In genomic region chr3:128078875-128079274, GRCh38 we compare ENCODE assay signal across 24 cellular contexts. TPM values are rescaled to one million over a fixed set of nuclear protein-coding genes. Genes with fewer than 3 reads are reported as not detected.
DNase-seq lines count a peak whose midpoint lies in the region; ATAC-seq and TF ChIP-seq lines count a peak whose summit lies in the region.
"Had no signal": no experiment of that assay in that cellular context is flagged by ENCODE, and none has a peak within 500 bp of the region (broad histone marks: within the 10 kb centered on the region; RNA-seq: fewer than 3 reads in every experiment).

No MANE protein-coding gene starts in this region.

- no peak overlapping the region for H2AK5ac ChIP-seq in H9 (ENCODE audit: insufficient read length, low read length)

- H3K4me2 ChIP-seq in fibroblast of lung (ENCODE audit: extremely low read depth, insufficient read depth, low read length) (no peak overlapping the region), H9 (ENCODE audit: insufficient read depth, insufficient read length, low read length) (no peak overlapping the region)
- H3K4me2 ChIP-seq: GM23338, PC-9 had no signal

- H3K27me3 ChIP-seq in right atrium auricular region = no peaks in the 10 kb centered on the region
- H3K27me3 ChIP-seq in fibroblast of lung (ENCODE audit: control insufficient read depth, insufficient read depth, low read length) = no peaks in the 10 kb centered on the region
- no peaks in the 10 kb centered on the region for H3K27me3 ChIP-seq in naive thymus-derived CD4-positive, alpha-beta T cell (ENCODE audit: control insufficient read depth in 2 of 2, insufficient read depth in 2 of 2, low read length in 2 of 2)
- H3K27me3 ChIP-seq in H9 (ENCODE audit: insufficient read depth, low read length) = no peaks in the 10 kb centered on the region
- H3K27me3 ChIP-seq: MG63 had no signal

- H3K27ac ChIP-seq in right atrium auricular region = peak overlapping the region; percentile 67 to 83
- H3K27ac ChIP-seq in SK-N-MC = peak overlapping the region; percentile 65
- H3K27ac ChIP-seq in fibroblast of lung (ENCODE audit: insufficient read depth, low read length) = peak overlapping the region; percentile 67
- no peak overlapping the region for H3K27ac ChIP-seq in naive thymus-derived CD4-positive, alpha-beta T cell (ENCODE audit: low read depth, low read length)
- H3K27ac ChIP-seq in H9 (ENCODE audit: insufficient read length, low read depth, low read length) = no peak overlapping the region
- H3K27ac ChIP-seq: PC-9 had no signal

- H3K56ac ChIP-seq in H9 (ENCODE audit: insufficient read length, low read depth, low read length) = no peak overlapping the region

- intact Hi-C loops in Right ventricle myocardium inferior (cut with DNase I) = loop anchor here (5.0 kb wide), 1 partner anchor 528 kb away; no protein-coding TSS in a partner anchor
- intact Hi-C loops in naive thymus-derived CD4-positive, alpha-beta T cell (cut with micrococcal nuclease) = loop anchor here in 1 of 2 donors (5.0 kb wide), 1 partner anchor 413 kb away; the partner anchor contains the start of gene GATA2

- H2BK120ac ChIP-seq in H9 (ENCODE audit: low read depth, low read length, poor library complexity, severe bottlenecking) = no peak overlapping the region

- no peak overlapping the region for H3K14ac ChIP-seq in H9 (ENCODE audit: insufficient read depth, low read length)

- POLR2A ChIA-PET in naive thymus-derived CD4-positive, alpha-beta T cell (lab: Charles Lee) = interaction anchor here (0.8 kb wide), 1 partner anchor 23 kb away, joined by 3 read pairs; no protein-coding TSS in a partner anchor

- H3K9ac ChIP-seq in SK-N-MC (ENCODE audit: insufficient read length) (no peak overlapping the region), fibroblast of lung (ENCODE audit: insufficient read depth, low read length) (no peak overlapping the region), H9 (ENCODE audit: extremely low read depth, insufficient read length, low read length) (no peak overlapping the region)

- no peak overlapping the region for H3T11ph ChIP-seq in H9 (ENCODE audit: low read length)

- H2AFZ ChIP-seq in fibroblast of lung (ENCODE audit: low read length) (no peak overlapping the region), H9 (ENCODE audit: low read length) (no peak overlapping the region)
- H2AFZ ChIP-seq: GM23338, PC-9 had no signal

- no peak for ATAC-seq in Right ventricle myocardium inferior
- no peak for ATAC-seq in naive thymus-derived CD4-positive, alpha-beta T cell
- ATAC-seq: GM23338 had no signal

- H3K4me1 ChIP-seq in right atrium auricular region (peaks cover 0 to 83% of the 10 kb centered on the region in 2 donors), fibroblast of lung (ENCODE audit: control insufficient read depth, extremely low read depth, insufficient read depth, low read length) (peaks cover 49% of the 10 kb centered on the region), H9 (ENCODE audit: insufficient read depth, low read length) (peaks cover 6% of the 10 kb centered on the region; the same call in 1 of the 2 replicates)
- peaks cover 0 to 9% of the 10 kb centered on the region in 2 donors for H3K4me1 ChIP-seq in naive thymus-derived CD4-positive, alpha-beta T cell (ENCODE audit: control insufficient read depth in 2 of 2, insufficient read depth in 2 of 2, low read length in 2 of 2)
- H3K4me1 ChIP-seq: HAP-1 had no signal

- H2BK15ac ChIP-seq in H9 (ENCODE audit: low read depth, low read length) = no peak overlapping the region

- H3K79me2 ChIP-seq in fibroblast of lung (ENCODE audit: control insufficient read depth, insufficient read depth, low read length) (no peaks in the 10 kb centered on the region), H9 (ENCODE audit: insufficient read depth, low read length) (no peaks in the 10 kb centered on the region)

- H3K23me2 ChIP-seq in H9 (ENCODE audit: insufficient read length, low read depth, low read length, poor library complexity, severe bottlenecking) = peaks cover 12% of the 10 kb centered on the region

- no peak overlapping the region for H2BK5ac ChIP-seq in H9 (ENCODE audit: insufficient read length, low read length)

- peaks cover 6 to 57% (median 38%) of the 10 kb centered on the region in 5 donors for H3K36me3 Mint-ChIP-seq in naive thymus-derived CD4-positive, alpha-beta T cell
- peaks cover 23 to 55% (median 53%) of the 10 kb centered on the region in 3 experiments; a peak in 6 of 7 replicates for H3K36me3 Mint-ChIP-seq in H9 (ENCODE audit: insufficient read depth in 1 of 3, low read depth in 3 of 3)
- peaks cover 21% of the 10 kb centered on the region for H3K36me3 Mint-ChIP-seq in T-helper 2 cell treated with Interferon-gamma antibody and Interleukin-4, amounts not matched to agents 5 μg/mL and 100 μg/mL, for 36 hours (ENCODE audit: low read depth)

- WGBS in H9 (ENCODE audit: extremely low coverage, insufficient read length, low lambda C conversion rate) = no CpG with 5 or more reads among the region's 8 CpGs

- H2BK20ac ChIP-seq in H9 (ENCODE audit: low read depth, low read length, poor library complexity, severe bottlenecking) = no peak overlapping the region

- H3K23ac ChIP-seq in H9 (ENCODE audit: insufficient read length, low read depth, low read length) = no peak overlapping the region

- no peak overlapping the region for H3K4ac ChIP-seq in H9 (ENCODE audit: low read depth, low read length)

- CTCF ChIA-PET in naive thymus-derived CD4-positive, alpha-beta T cell (lab: Charles Lee) = no interaction called here

- H3K79me1 ChIP-seq in H9 (ENCODE audit: insufficient read depth, low read depth, low read length, poor library complexity, severe bottlenecking) = no peaks in the 10 kb centered on the region

- H3K4me3 ChIP-seq in right atrium auricular region (no peak overlapping the region), SK-N-MC (peak overlapping the region; percentile 10; the same call in 1 of the 2 replicates), fibroblast of lung (replicated peaks in 1 of 4; ENCODE audit: control extremely low read depth in 1 of 4, insufficient read depth in 1 of 4, low read depth in 3 of 4, low read length in 4 of 4) (no peak overlapping the region)
- H3K4me3 ChIP-seq in naive thymus-derived CD4-positive, alpha-beta T cell (ENCODE audit: low read length) = no peak overlapping the region
- H3K4me3 ChIP-seq: GM23338, HAP-1, MG63, PC-9 had no signal

- H3K9me3 ChIP-seq in right atrium auricular region = no peaks in the 10 kb centered on the region
- no peaks in the 10 kb centered on the region for H3K9me3 ChIP-seq in SK-N-MC (ENCODE audit: low read depth, low read length)
- H3K9me3 ChIP-seq in fibroblast of lung (ENCODE audit: control insufficient read depth, insufficient read depth, low read depth, low read length) = no peaks in the 10 kb centered on the region
- H3K9me3 ChIP-seq in naive thymus-derived CD4-positive, alpha-beta T cell (ENCODE audit: control insufficient read depth in 2 of 3, low read length in 3 of 3) = no peaks in the 10 kb centered on the region
- H3K9me3 ChIP-seq in H9 (ENCODE audit: control insufficient read depth, low read depth, low read length) = no peaks in the 10 kb centered on the region
- H3K9me3 ChIP-seq: HAP-1, MG63 had no signal

- no peak overlapping the region for H3K27ac Mint-ChIP-seq in naive thymus-derived CD4-positive, alpha-beta T cell
- no peak overlapping the region for H3K27ac Mint-ChIP-seq in H9
- no peak overlapping the region for H3K27ac Mint-ChIP-seq in T-helper 2 cell treated with Interferon-gamma antibody and Interleukin-4, amounts not matched to agents 5 μg/mL and 100 μg/mL, for 36 hours
- H3K27ac Mint-ChIP-seq: GM23338 had no signal

- peak overlapping the region in 1 of 10 donors; percentile 41 for H3K4me3 Mint-ChIP-seq in naive thymus-derived CD4-positive, alpha-beta T cell
- no peak overlapping the region for H3K4me3 Mint-ChIP-seq in H9
- H3K4me3 Mint-ChIP-seq in T-helper 2 cell treated with Interferon-gamma antibody and Interleukin-4, amounts not matched to agents 5 μg/mL and 100 μg/mL, for 36 hours = no peak overlapping the region
- H3K4me3 Mint-ChIP-seq: GM23338 had no signal

- H3K27me3 Mint-ChIP-seq in naive thymus-derived CD4-positive, alpha-beta T cell = peaks cover 0 to 2% (median 0%) of the 10 kb centered on the region in 5 donors
- peaks cover 13% of the 10 kb centered on the region for H3K27me3 Mint-ChIP-seq in H9 (ENCODE audit: low read depth)
- no peaks in the 10 kb centered on the region for H3K27me3 Mint-ChIP-seq in T-helper 2 cell treated with Interferon-gamma antibody and Interleukin-4, amounts not matched to agents 5 μg/mL and 100 μg/mL, for 36 hours (ENCODE audit: low read depth)
- H3K27me3 Mint-ChIP-seq: CD4-positive, alpha-beta memory T cell had no signal

- no peak overlapping the region for H4K8ac ChIP-seq in H9 (replicated peaks; ENCODE audit: insufficient read length, low read depth, low read length)

- H4K20me1 ChIP-seq in fibroblast of lung (ENCODE audit: control insufficient read depth, extremely low read depth, insufficient read depth, low read length) (no peaks in the 10 kb centered on the region), H9 (ENCODE audit: control insufficient read depth, insufficient read depth, insufficient read length) (no peaks in the 10 kb centered on the region)

- no peak for TF ChIP-seq CTCF in right atrium auricular region (IDR thresholded peaks at IDR 0.05)
- no peak for TF ChIP-seq CTCF in fibroblast of lung (conservative IDR thresholded peaks at IDR 0.05 in 1 of 2, IDR thresholded peaks at IDR 0.05 in 1 of 2; ENCODE audit: low read depth in 1 of 2, low read length in 2 of 2)
- TF ChIP-seq CTCF in H9 (conservative IDR thresholded peaks at IDR 0.05) = no peak

- H3K9me3 Mint-ChIP-seq in naive thymus-derived CD4-positive, alpha-beta T cell = no peaks in the 10 kb centered on the region
- H3K9me3 Mint-ChIP-seq in H9 = no peaks in the 10 kb centered on the region
- no peaks in the 10 kb centered on the region for H3K9me3 Mint-ChIP-seq in T-helper 2 cell treated with Interferon-gamma antibody and Interleukin-4, amounts not matched to agents 5 μg/mL and 100 μg/mL, for 36 hours
- H3K9me3 Mint-ChIP-seq: CD4-positive, alpha-beta memory T cell; GM23338 had no signal

- no peak overlapping the region for H4K91ac ChIP-seq in H9 (ENCODE audit: insufficient read length, low read depth, low read length)

- H4K5ac ChIP-seq in H9 (ENCODE audit: insufficient read length, low read depth, low read length) = no peak overlapping the region

- H3K18ac ChIP-seq in H9 (ENCODE audit: insufficient read length, low read depth, low read length) = no peak overlapping the region

- peaks cover 5% of the 10 kb centered on the region for H3K36me3 ChIP-seq in right atrium auricular region
- H3K36me3 ChIP-seq in SK-N-MC (ENCODE audit: insufficient read depth, low read length) = peaks cover 65% of the 10 kb centered on the region
- H3K36me3 ChIP-seq in fibroblast of lung (ENCODE audit: control insufficient read depth, insufficient read depth, low read length) = peaks cover 6% of the 10 kb centered on the region
- H3K36me3 ChIP-seq in naive thymus-derived CD4-positive, alpha-beta T cell (ENCODE audit: control insufficient read depth in 2 of 3, insufficient read depth in 3 of 3, low read length in 3 of 3) = peaks cover 0 to 45% (median 11%) of the 10 kb centered on the region in 3 experiments

- no peak overlapping the region for H2BK12ac ChIP-seq in H9 (ENCODE audit: insufficient read length, low read depth, low read length)

- peaks cover 0 to 12% (median 7%) of the 10 kb centered on the region in 7 donors for H3K4me1 Mint-ChIP-seq in naive thymus-derived CD4-positive, alpha-beta T cell
- peaks cover 11 to 15% of the 10 kb centered on the region in 2 experiments for H3K4me1 Mint-ChIP-seq in H9
- H3K4me1 Mint-ChIP-seq in T-helper 2 cell treated with Interferon-gamma antibody and Interleukin-4, amounts not matched to agents 5 μg/mL and 100 μg/mL, for 36 hours (ENCODE audit: low read depth) = peaks cover 2% of the 10 kb centered on the region

- DNase-seq in right atrium auricular region (ENCODE audit: low spot score) (peak; percentile 56), Right ventricle myocardium inferior (ENCODE audit: missing footprints) (no peak), SK-N-MC (ENCODE audit: low read depth, low spot score) (no peak), fibroblast of lung (ENCODE audit: low read depth in 2 of 2) (no peak), H9 (no peak)
- DNase-seq in naive thymus-derived CD4-positive, alpha-beta T cell = no peak
- no peak for DNase-seq in T-helper 2 cell treated with Interferon-gamma antibody and Interleukin-4, amounts not matched to agents 5 μg/mL and 100 μg/mL, for 36 hours (ENCODE audit: low spot score)
- DNase-seq: C1 segment of cervical spinal cord; CD4-positive, alpha-beta memory T cell; COR-L47; DMS53; MG63; NCI-H1105 treated with DMSO at 0.1 percent for 48 hours; NCI-H146; NCI-H1930; NCI-H2107; NCI-H446 treated with DMSO at 0.1 percent for 48 hours; NCI-H526; NCI-H82; NK-92 treated with Interleukin-12 subunit alpha and Interleukin-12 subunit beta, amount 100 ng/mL, for 24 hours; PC-9; SHP77 had no signal

RNA-seq across cellular contexts. Expression of gene SEC61A1, which starts 26.6 kb away (rescaled TPM):
- total RNA-seq in right atrium auricular region = 100 to 1,000 TPM in 1 of 2 donors, 10 to 100 TPM in 1; 74.5 to 109 TPM
- total RNA-seq in Right ventricle myocardium inferior = 57.5 TPM
- 228 and 398 TPM in 2 replicates for total RNA-seq in fibroblast of lung
- 509 and 525 TPM in 2 replicates for polyA plus RNA-seq in fibroblast of lung
- polyA plus RNA-seq in fibroblast of lung (2012) = 366 and 412 TPM in 2 replicates
- 711 and 936 TPM in 2 replicates for polyA minus RNA-seq in fibroblast of lung (ENCODE audit: low replicate concordance)
- total RNA-seq in naive thymus-derived CD4-positive, alpha-beta T cell = 100 to 1,000 TPM; 110 to 219 (median 132) TPM
- 100 to 1,000 TPM in 1 of 2 donors, 10 to 100 TPM in 1; 94.8 to 117 TPM for polyA plus RNA-seq in naive thymus-derived CD4-positive, alpha-beta T cell
- total RNA-seq in H9 (2021) = 138 and 146 TPM in 2 replicates

RNA-seq across cellular contexts. Expression of gene RUVBL1, which starts 44.7 kb away (rescaled TPM):
- total RNA-seq in right atrium auricular region (10 to 100 TPM; 20.9 to 31.0 TPM), Right ventricle myocardium inferior (21.4 TPM), fibroblast of lung (59.1 and 67.2 TPM in 2 replicates), H9 (2021) (99.6 and 99.7 TPM in 2 replicates)
- polyA plus RNA-seq in fibroblast of lung = 52.3 and 81.0 TPM in 2 replicates
- polyA plus RNA-seq in fibroblast of lung (2012) = 42.8 and 74.7 TPM in 2 replicates
- 77.8 and 102 TPM in 2 replicates for polyA minus RNA-seq in fibroblast of lung (ENCODE audit: low replicate concordance)
- 10 to 100 TPM; 16.8 to 59.3 (median 22.5) TPM for total RNA-seq in naive thymus-derived CD4-positive, alpha-beta T cell
- 10 to 100 TPM; 54.8 to 73.7 TPM for polyA plus RNA-seq in naive thymus-derived CD4-positive, alpha-beta T cell

Comparison
In these comparisons a context has a peak if more than half of its experiments do, and no peak if none do; other contexts are left out.
1. H3K27ac ChIP-seq: peak in right atrium auricular region (2 of 2), SK-N-MC (single experiment) and fibroblast of lung (single experiment); none in naive thymus-derived CD4-positive, alpha-beta T cell (single experiment) and H9 (single experiment).